12 cellular contexts compared by ENCODE assay signal in the genomic region with DNA sequence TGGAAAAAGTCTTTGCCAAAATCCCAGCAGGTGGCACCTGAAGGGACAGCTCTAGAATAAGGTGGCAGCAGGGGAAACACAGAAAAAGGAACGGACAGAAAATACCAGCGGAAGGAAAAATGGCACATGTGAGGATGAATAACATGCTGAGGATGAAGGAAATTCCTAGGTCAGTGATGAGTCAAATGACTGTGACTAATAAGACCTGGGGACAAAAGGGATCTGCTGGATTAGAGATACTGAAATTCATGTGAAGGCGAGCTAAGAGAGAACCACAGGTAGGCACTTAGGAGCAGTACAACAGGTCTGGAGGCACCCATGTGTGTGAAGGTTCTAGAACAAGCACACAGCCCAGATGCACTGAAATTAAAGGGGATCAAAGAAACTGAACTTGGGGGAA.
DNase-seq lines count a peak whose midpoint lies in the region; ATAC-seq, FAIRE-seq and TF ChIP-seq lines count a peak whose summit lies in the region.
"Had no signal": no experiment of that assay in that cellular context is flagged by ENCODE, and none has a peak within 500 bp of the region (broad histone marks: within the 10 kb centered on the region; RNA-seq: fewer than 3 reads in every experiment).

No MANE protein-coding gene starts in this region.

- H3K36me3 ChIP-seq in fibroblast of lung (ENCODE audit: control insufficient read depth, insufficient read depth, low read length) (no peaks in the 10 kb centered on the region), Karpas-422 (ENCODE audit: insufficient read depth, low read length) (peaks cover 56% of the 10 kb centered on the region; the same call in 1 of the 2 replicates)

- H3K27me3 ChIP-seq in fibroblast of lung (ENCODE audit: control insufficient read depth, insufficient read depth, low read length) (no peaks in the 10 kb centered on the region), Karpas-422 (ENCODE audit: low read length) (no peaks in the 10 kb centered on the region)

- CTCF ChIA-PET in T-cell (lab: Charles Lee), result interaction anchor here in 1 of 2 donors (0.5 to 1.6 kb wide), 2 partner anchors 78 to 486 kb away, joined by 3 to 4 read pairs; no protein-coding TSS in a partner anchor

- H3K9ac ChIP-seq in fibroblast of lung (ENCODE audit: insufficient read depth, low read length), result no peak overlapping the region
- H3K9ac ChIP-seq in Karpas-422 (ENCODE audit: low read length), result no peak overlapping the region

- peak overlapping the region; percentile 3 to 50 (median 13) for H3K4me3 Mint-ChIP-seq in T-cell
- H3K4me3 Mint-ChIP-seq in stimulated activated memory B cell treated with anti-CD40 and anti-IgM and Interleukin-4, amounts not matched to agents 10 μg/mL and 1 μg/mL and 100 μg/mL, for 72 hours, result peak overlapping the region; percentile 73

- H2AFZ ChIP-seq in fibroblast of lung (ENCODE audit: low read length), result no peak overlapping the region
- H2AFZ ChIP-seq in Karpas-422 (ENCODE audit: low read length), result no peak overlapping the region

- TF ChIP-seq CTCF in fibroblast of lung (conservative IDR thresholded peaks at IDR 0.05 in 1 of 2, IDR thresholded peaks at IDR 0.05 in 1 of 2; ENCODE audit: low read depth in 1 of 2, low read length in 2 of 2), result no peak

- H3K9me3 ChIP-seq in fibroblast of lung (ENCODE audit: control insufficient read depth, insufficient read depth, low read depth, low read length), result no peaks in the 10 kb centered on the region
- no peaks in the 10 kb centered on the region for H3K9me3 ChIP-seq in Karpas-422 (ENCODE audit: low read length)

- no peak for DNase-seq in GM19239 (ENCODE audit: insufficient read length, low spot score)
- DNase-seq in T-cell, result no peak
- peak in 1 of 2 donors; percentile 81 for DNase-seq in fibroblast of lung (ENCODE audit: low read depth in 2 of 2)
- no peak for DNase-seq in stimulated activated CD8-positive, alpha-beta memory T cell treated with anti-CD3 and anti-CD28 coated beads, Interleukin-4, amount 100 ng/mL, for 48 hours
- no peak for DNase-seq in activated effector memory CD4-positive, alpha-beta T cell treated with Interleukin-2 at 50 U/mL for 16 hours
- DNase-seq in caudate nucleus (lab: John Stamatoyannopoulos, UW), result no peak
- no peak for DNase-seq in Karpas-422
- DNase-seq: activated gamma-delta T cell, H7, SHP77, small intestine had no signal

- no peak for ATAC-seq in T-cell (replicated peaks in 1 of 4)
- peak; percentile 54 for ATAC-seq in stimulated activated memory B cell treated with anti-CD40 and anti-IgM and Interleukin-4, amounts not matched to agents 10 μg/mL and 1 μg/mL and 100 μg/mL, for 72 hours

- peak overlapping the region; percentile 59 to 87 for H3K27ac Mint-ChIP-seq in T-cell
- peak overlapping the region; percentile 87 for H3K27ac Mint-ChIP-seq in stimulated activated memory B cell treated with anti-CD40 and anti-IgM and Interleukin-4, amounts not matched to agents 10 μg/mL and 1 μg/mL and 100 μg/mL, for 72 hours

- peaks cover 94 to 96% (median 96%) of the 10 kb centered on the region in 3 donors for H3K4me1 Mint-ChIP-seq in T-cell
- peaks cover 73% of the 10 kb centered on the region for H3K4me1 Mint-ChIP-seq in stimulated activated memory B cell treated with anti-CD40 and anti-IgM and Interleukin-4, amounts not matched to agents 10 μg/mL and 1 μg/mL and 100 μg/mL, for 72 hours

- H3K4me2 ChIP-seq in fibroblast of lung (ENCODE audit: extremely low read depth, insufficient read depth, low read length) (peak overlapping the region; percentile 26), Karpas-422 (ENCODE audit: low read depth, low read length, poor library complexity, severe bottlenecking) (no peak overlapping the region)

- H3K27me3 Mint-ChIP-seq in T-cell, result no peaks in the 10 kb centered on the region
- H3K27me3 Mint-ChIP-seq in stimulated activated memory B cell treated with anti-CD40 and anti-IgM and Interleukin-4, amounts not matched to agents 10 μg/mL and 1 μg/mL and 100 μg/mL, for 72 hours, result no peaks in the 10 kb centered on the region

- H3K4me1 ChIP-seq in fibroblast of lung (ENCODE audit: control insufficient read depth, extremely low read depth, insufficient read depth, low read length) (peaks cover 36% of the 10 kb centered on the region), Karpas-422 (ENCODE audit: low read length) (peaks cover 36% of the 10 kb centered on the region)

- H3K9me2 ChIP-seq in Karpas-422 (replicated peaks; ENCODE audit: insufficient read depth, low read length), result no peaks in the 10 kb centered on the region

- FAIRE-seq in GM19239 (lab: Jason Lieb, UNC), result peak; percentile 68
- FAIRE-seq: small intestine had no signal

- POLR2A ChIA-PET in T-cell (lab: Charles Lee), result interaction anchor here (0.8 to 1.0 kb wide), 2 partner anchors 10 to 14 kb away, joined by 3 read pairs; no protein-coding TSS in a partner anchor

- H3K36me3 Mint-ChIP-seq in T-cell, result peaks cover 66% of the 10 kb centered on the region
- peaks cover 40% of the 10 kb centered on the region for H3K36me3 Mint-ChIP-seq in stimulated activated memory B cell treated with anti-CD40 and anti-IgM and Interleukin-4, amounts not matched to agents 10 μg/mL and 1 μg/mL and 100 μg/mL, for 72 hours

- H4K20me1 ChIP-seq in fibroblast of lung (ENCODE audit: control insufficient read depth, extremely low read depth, insufficient read depth, low read length), result no peaks in the 10 kb centered on the region
- peaks cover 11% of the 10 kb centered on the region; the same call in 1 of the 2 replicates for H4K20me1 ChIP-seq in Karpas-422 (ENCODE audit: insufficient read depth, low read depth, low read length)

- H3K79me2 ChIP-seq in fibroblast of lung (ENCODE audit: control insufficient read depth, insufficient read depth, low read length), result peaks cover 41% of the 10 kb centered on the region
- H3K79me2 ChIP-seq in Karpas-422 (ENCODE audit: low read length), result peaks cover 100% of the 10 kb centered on the region

- H3K9me3 Mint-ChIP-seq in T-cell, result no peaks in the 10 kb centered on the region
- no peaks in the 10 kb centered on the region for H3K9me3 Mint-ChIP-seq in stimulated activated memory B cell treated with anti-CD40 and anti-IgM and Interleukin-4, amounts not matched to agents 10 μg/mL and 1 μg/mL and 100 μg/mL, for 72 hours

- H3K27ac ChIP-seq in fibroblast of lung (ENCODE audit: insufficient read depth, low read length), result peak overlapping the region; percentile 94
- H3K27ac ChIP-seq in caudate nucleus (ENCODE audit: low read depth, low read length), result no peak overlapping the region
- no peak overlapping the region; the same call in 1 of the 2 replicates for H3K27ac ChIP-seq in Karpas-422 (ENCODE audit: low read length)

- H3K4me3 ChIP-seq in fibroblast of lung (replicated peaks in 1 of 4; ENCODE audit: control extremely low read depth in 1 of 4, insufficient read depth in 1 of 4, low read depth in 3 of 4, low read length in 4 of 4), result peak overlapping the region in 1 of 4 experiments; percentile 28
- no peak overlapping the region for H3K4me3 ChIP-seq in Karpas-422 (ENCODE audit: low read length)
